In genomic region chr15:91128028-91128427, GRCh38 we compare ENCODE assay signal across 1 cellular context.
TF ChIP-seq lines count a peak whose summit lies in the region.

No MANE protein-coding gene starts in this region.

TF ChIP-seq in H1, 55 proteins besides CTCF, POLR2A, EP300 and RAD21 (continued from another document):
- TF ChIP-seq SAP30 (IDR thresholded peaks at IDR 0.05; ENCODE audit: insufficient read depth, insufficient replicate concordance, low read length) (no peak), BCL11A (IDR thresholded peaks at IDR 0.05; ENCODE audit: low read depth in 2 of 2, low read length in 2 of 2) (no peak), SP1 (IDR thresholded peaks at IDR 0.05; ENCODE audit: low read depth, low read length) (no peak), CHD2 (IDR thresholded peaks at IDR 0.05; ENCODE audit: low read length) (no peak), KDM5A (IDR thresholded peaks at IDR 0.05; ENCODE audit: low read length) (no peak), EGR1 (IDR thresholded peaks at IDR 0.05; ENCODE audit: borderline replicate concordance, low read depth, low read length) (no peak)
- TF ChIP-seq, protein P1, sequence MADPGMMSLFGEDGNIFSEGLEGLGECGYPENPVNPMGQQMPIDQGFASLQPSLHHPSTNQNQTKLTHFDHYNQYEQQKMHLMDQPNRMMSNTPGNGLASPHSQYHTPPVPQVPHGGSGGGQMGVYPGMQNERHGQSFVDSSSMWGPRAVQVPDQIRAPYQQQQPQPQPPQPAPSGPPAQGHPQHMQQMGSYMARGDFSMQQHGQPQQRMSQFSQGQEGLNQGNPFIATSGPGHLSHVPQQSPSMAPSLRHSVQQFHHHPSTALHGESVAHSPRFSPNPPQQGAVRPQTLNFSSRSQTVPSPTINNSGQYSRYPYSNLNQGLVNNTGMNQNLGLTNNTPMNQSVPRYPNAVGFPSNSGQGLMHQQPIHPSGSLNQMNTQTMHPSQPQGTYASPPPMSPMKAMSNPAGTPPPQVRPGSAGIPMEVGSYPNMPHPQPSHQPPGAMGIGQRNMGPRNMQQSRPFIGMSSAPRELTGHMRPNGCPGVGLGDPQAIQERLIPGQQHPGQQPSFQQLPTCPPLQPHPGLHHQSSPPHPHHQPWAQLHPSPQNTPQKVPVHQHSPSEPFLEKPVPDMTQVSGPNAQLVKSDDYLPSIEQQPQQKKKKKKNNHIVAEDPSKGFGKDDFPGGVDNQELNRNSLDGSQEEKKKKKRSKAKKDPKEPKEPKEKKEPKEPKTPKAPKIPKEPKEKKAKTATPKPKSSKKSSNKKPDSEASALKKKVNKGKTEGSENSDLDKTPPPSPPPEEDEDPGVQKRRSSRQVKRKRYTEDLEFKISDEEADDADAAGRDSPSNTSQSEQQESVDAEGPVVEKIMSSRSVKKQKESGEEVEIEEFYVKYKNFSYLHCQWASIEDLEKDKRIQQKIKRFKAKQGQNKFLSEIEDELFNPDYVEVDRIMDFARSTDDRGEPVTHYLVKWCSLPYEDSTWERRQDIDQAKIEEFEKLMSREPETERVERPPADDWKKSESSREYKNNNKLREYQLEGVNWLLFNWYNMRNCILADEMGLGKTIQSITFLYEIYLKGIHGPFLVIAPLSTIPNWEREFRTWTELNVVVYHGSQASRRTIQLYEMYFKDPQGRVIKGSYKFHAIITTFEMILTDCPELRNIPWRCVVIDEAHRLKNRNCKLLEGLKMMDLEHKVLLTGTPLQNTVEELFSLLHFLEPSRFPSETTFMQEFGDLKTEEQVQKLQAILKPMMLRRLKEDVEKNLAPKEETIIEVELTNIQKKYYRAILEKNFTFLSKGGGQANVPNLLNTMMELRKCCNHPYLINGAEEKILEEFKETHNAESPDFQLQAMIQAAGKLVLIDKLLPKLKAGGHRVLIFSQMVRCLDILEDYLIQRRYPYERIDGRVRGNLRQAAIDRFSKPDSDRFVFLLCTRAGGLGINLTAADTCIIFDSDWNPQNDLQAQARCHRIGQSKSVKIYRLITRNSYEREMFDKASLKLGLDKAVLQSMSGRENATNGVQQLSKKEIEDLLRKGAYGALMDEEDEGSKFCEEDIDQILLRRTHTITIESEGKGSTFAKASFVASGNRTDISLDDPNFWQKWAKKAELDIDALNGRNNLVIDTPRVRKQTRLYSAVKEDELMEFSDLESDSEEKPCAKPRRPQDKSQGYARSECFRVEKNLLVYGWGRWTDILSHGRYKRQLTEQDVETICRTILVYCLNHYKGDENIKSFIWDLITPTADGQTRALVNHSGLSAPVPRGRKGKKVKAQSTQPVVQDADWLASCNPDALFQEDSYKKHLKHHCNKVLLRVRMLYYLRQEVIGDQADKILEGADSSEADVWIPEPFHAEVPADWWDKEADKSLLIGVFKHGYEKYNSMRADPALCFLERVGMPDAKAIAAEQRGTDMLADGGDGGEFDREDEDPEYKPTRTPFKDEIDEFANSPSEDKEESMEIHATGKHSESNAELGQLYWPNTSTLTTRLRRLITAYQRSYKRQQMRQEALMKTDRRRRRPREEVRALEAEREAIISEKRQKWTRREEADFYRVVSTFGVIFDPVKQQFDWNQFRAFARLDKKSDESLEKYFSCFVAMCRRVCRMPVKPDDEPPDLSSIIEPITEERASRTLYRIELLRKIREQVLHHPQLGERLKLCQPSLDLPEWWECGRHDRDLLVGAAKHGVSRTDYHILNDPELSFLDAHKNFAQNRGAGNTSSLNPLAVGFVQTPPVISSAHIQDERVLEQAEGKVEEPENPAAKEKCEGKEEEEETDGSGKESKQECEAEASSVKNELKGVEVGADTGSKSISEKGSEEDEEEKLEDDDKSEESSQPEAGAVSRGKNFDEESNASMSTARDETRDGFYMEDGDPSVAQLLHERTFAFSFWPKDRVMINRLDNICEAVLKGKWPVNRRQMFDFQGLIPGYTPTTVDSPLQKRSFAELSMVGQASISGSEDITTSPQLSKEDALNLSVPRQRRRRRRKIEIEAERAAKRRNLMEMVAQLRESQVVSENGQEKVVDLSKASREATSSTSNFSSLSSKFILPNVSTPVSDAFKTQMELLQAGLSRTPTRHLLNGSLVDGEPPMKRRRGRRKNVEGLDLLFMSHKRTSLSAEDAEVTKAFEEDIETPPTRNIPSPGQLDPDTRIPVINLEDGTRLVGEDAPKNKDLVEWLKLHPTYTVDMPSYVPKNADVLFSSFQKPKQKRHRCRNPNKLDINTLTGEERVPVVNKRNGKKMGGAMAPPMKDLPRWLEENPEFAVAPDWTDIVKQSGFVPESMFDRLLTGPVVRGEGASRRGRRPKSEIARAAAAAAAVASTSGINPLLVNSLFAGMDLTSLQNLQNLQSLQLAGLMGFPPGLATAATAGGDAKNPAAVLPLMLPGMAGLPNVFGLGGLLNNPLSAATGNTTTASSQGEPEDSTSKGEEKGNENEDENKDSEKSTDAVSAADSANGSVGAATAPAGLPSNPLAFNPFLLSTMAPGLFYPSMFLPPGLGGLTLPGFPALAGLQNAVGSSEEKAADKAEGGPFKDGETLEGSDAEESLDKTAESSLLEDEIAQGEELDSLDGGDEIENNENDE (IDR thresholded peaks at IDR 0.05; ENCODE audit: insufficient replicate concordance, low read length) = no peak
TF ChIP-seq in H1: peak in this region for 0.
